In genomic region chr10:118259288-118259906, GRCh38 we compare ENCODE assay signal across 8 cellular contexts.
DNase-seq lines count a peak whose midpoint lies in the region; ATAC-seq and TF ChIP-seq lines count a peak whose summit lies in the region.

No MANE protein-coding gene starts in this region.

- H3K27ac ChIP-seq in vagina, result no peak overlapping the region

- peak; percentile 71 for TF ChIP-seq CTCF in mesothelial cell of epicardium (IDR thresholded peaks at IDR 0.05; ENCODE audit: unreplicated experiment)
- TF ChIP-seq CTCF in vagina (IDR thresholded peaks at IDR 0.05), result no peak

- H3K4me1 Mint-ChIP-seq in mesothelial cell of epicardium, result peaks cover 21% of the 10 kb centered on the region

- no peak for ATAC-seq in GM21737 (IDR thresholded peaks at IDR 0.05; ENCODE audit: unreplicated experiment)
- ATAC-seq in GM21723 (IDR thresholded peaks at IDR 0.05; ENCODE audit: unreplicated experiment), result no peak

- no peak overlapping the region for H3K4me3 ChIP-seq in vagina

- no peak for TF ChIP-seq POLR2A in vagina (IDR thresholded peaks at IDR 0.05)

- no peaks in the 10 kb centered on the region for H3K4me1 ChIP-seq in vagina

- no peaks in the 10 kb centered on the region for H3K36me3 ChIP-seq in vagina

- H3K27me3 ChIP-seq in vagina, result no peaks in the 10 kb centered on the region

- DNase-seq in COLO829 (ENCODE audit: low spot score) (peak; percentile 28), H4 (ENCODE audit: low spot score) (peak; percentile 45), NCI-H146 treated with DMSO at 0.1 percent for 48 hours (lab: John Stamatoyannopoulos, UW; ENCODE audit: unreplicated experiment) (peak; percentile 69), astrocyte of the hippocampus (ENCODE audit: low read depth, low spot score) (peak; percentile 46), mesothelial cell of epicardium (ENCODE audit: low spot score in 2 of 2, unreplicated experiment in 2 of 2) (peak; percentile 53 to 71), vagina (ENCODE audit: extremely low spot score in 2 of 2) (no peak)

- H3K4me3 Mint-ChIP-seq in mesothelial cell of epicardium, result no peak overlapping the region

- H3K27ac Mint-ChIP-seq in mesothelial cell of epicardium, result no peak overlapping the region

- H3K36me3 Mint-ChIP-seq in mesothelial cell of epicardium, result no peaks in the 10 kb centered on the region

- intact Hi-C loops in vagina (cut with DNase I), result no loop called here

- peaks cover 99% of the 10 kb centered on the region for H3K27me3 Mint-ChIP-seq in mesothelial cell of epicardium (ENCODE audit: low read depth)

- no peaks in the 10 kb centered on the region for H3K9me3 ChIP-seq in vagina

- H3K9me3 Mint-ChIP-seq in mesothelial cell of epicardium, result no peaks in the 10 kb centered on the region

Comparison
In these comparisons a context has a peak if more than half of its experiments do, and no peak if none do; other contexts are left out.
1. DNase-seq: peak in COLO829 (single experiment), H4 (single experiment), NCI-H146 treated with DMSO at 0.1 percent for 48 hours (single experiment), astrocyte of the hippocampus (single experiment) and mesothelial cell of epicardium (2 of 2); none in vagina (0 of 2).